Comparison of ENCODE assay signal across 16 cellular contexts in genomic region chr12:121649819-121650353, GRCh38. TPM values are rescaled to one million over a fixed set of nuclear protein-coding genes. Genes with fewer than 3 reads are reported as not detected.
DNase-seq lines count a peak whose midpoint lies in the region; ATAC-seq and TF ChIP-seq lines count a peak whose summit lies in the region.
"Had no signal": no experiment of that assay in that cellular context is flagged by ENCODE, and none has a peak within 500 bp of the region (broad histone marks: within the 10 kb centered on the region; RNA-seq: fewer than 3 reads in every experiment).

No MANE protein-coding gene starts in this region.

- no peak overlapping the region for H3K9ac ChIP-seq in BLaER1
- H3K9ac ChIP-seq in endodermal cell (ENCODE audit: extremely low read depth, low read length, poor library complexity, severe bottlenecking), result no peak overlapping the region

- no peaks in the 10 kb centered on the region for H4K20me1 ChIP-seq in BLaER1

- peak; percentile 88 for DNase-seq in endodermal cell
- no peak for DNase-seq in NCI-H446 treated with DMSO at 0.1 percent for 48 hours (lab: John Stamatoyannopoulos, UW)
- DNase-seq in endothelial cell (ENCODE audit: low spot score), result no peak
- DNase-seq in left cardiac atrium, result no peak
- DNase-seq in cardiac septum (ENCODE audit: low spot score), result no peak
- DNase-seq: activated CD4-positive, alpha-beta T cell treated with anti-CD3 and anti-CD28 coated beads, Interleukin-2, amount 50 U/mL, for 4 hours; adrenal gland; NCI-H1436 treated with DMSO at 0.1 percent for 48 hours; NCI-H526; stimulated activated CD4-positive, alpha-beta T cell treated with anti-CD3 and anti-CD28 coated beads, Interleukin-1b, Interleukin-23, amount 100 ng/mL, for 48 hours had no signal

- no peaks in the 10 kb centered on the region for H3K27me3 Mint-ChIP-seq in IgD-negative memory B cell
- no peaks in the 10 kb centered on the region for H3K27me3 Mint-ChIP-seq in T-helper 1 cell treated with Interleukin-12 subunit alpha and Interleukin-12 subunit beta and Interleukin-4 antibody, amounts not matched to agents 30 μg/mL and 1 μg/mL, for 36 hours (ENCODE audit: low read depth)
- H3K27me3 Mint-ChIP-seq in endodermal cell (ENCODE audit: insufficient read depth), result no peaks in the 10 kb centered on the region
- H3K27me3 Mint-ChIP-seq in endothelial cell (ENCODE audit: unreplicated experiment), result peaks cover 5% of the 10 kb centered on the region

- H3K27ac ChIP-seq in BLaER1 (no peak overlapping the region), endodermal cell (ENCODE audit: low read depth, low read length) (no peak overlapping the region)
- H3K27ac ChIP-seq: adrenal gland, coronary artery had no signal

- no peaks in the 10 kb centered on the region for H3K27me3 ChIP-seq in BLaER1
- no peaks in the 10 kb centered on the region for H3K27me3 ChIP-seq in endodermal cell (ENCODE audit: control insufficient read depth, insufficient read depth, low read length, poor library complexity, severe bottlenecking)
- H3K27me3 ChIP-seq: adrenal gland had no signal

- H3K4me1 Mint-ChIP-seq in IgD-negative memory B cell (peaks cover 0 to 4% (median 3%) of the 10 kb centered on the region in 3 donors), endodermal cell (peaks cover 7% of the 10 kb centered on the region), endothelial cell (ENCODE audit: unreplicated experiment) (no peaks in the 10 kb centered on the region)
- H3K4me1 Mint-ChIP-seq in T-helper 1 cell treated with Interleukin-12 subunit alpha and Interleukin-12 subunit beta and Interleukin-4 antibody, amounts not matched to agents 30 μg/mL and 1 μg/mL, for 36 hours (ENCODE audit: low read depth), result peaks cover 26% of the 10 kb centered on the region

- no peaks in the 10 kb centered on the region for H3K9me3 Mint-ChIP-seq in IgD-negative memory B cell
- no peaks in the 10 kb centered on the region for H3K9me3 Mint-ChIP-seq in T-helper 1 cell treated with Interleukin-12 subunit alpha and Interleukin-12 subunit beta and Interleukin-4 antibody, amounts not matched to agents 30 μg/mL and 1 μg/mL, for 36 hours
- peaks cover 10% of the 10 kb centered on the region for H3K9me3 Mint-ChIP-seq in endodermal cell
- no peaks in the 10 kb centered on the region for H3K9me3 Mint-ChIP-seq in endothelial cell (ENCODE audit: unreplicated experiment)

- no peak for TF ChIP-seq CTCF in endodermal cell (conservative IDR thresholded peaks at IDR 0.05)
- TF ChIP-seq CTCF in endothelial cell (IDR thresholded peaks at IDR 0.05; ENCODE audit: unreplicated experiment), result no peak

- H3K4me2 ChIP-seq in BLaER1, result peak overlapping the region; percentile 5; the same call in 1 of the 2 replicates

- H3K9me3 ChIP-seq in BLaER1 (no peaks in the 10 kb centered on the region), endodermal cell (ENCODE audit: control insufficient read depth, low read length) (no peaks in the 10 kb centered on the region)
- H3K9me3 ChIP-seq: adrenal gland, HAP-1 had no signal

- intact Hi-C loops in left cardiac atrium (cut with DNase I) (no loop called here), cardiac septum (cut with DNase I) (no loop called here)

- H3K4me3 Mint-ChIP-seq in IgD-negative memory B cell, result peak overlapping the region in 1 of 4 donors; percentile 6
- peak overlapping the region; percentile 34 for H3K4me3 Mint-ChIP-seq in T-helper 1 cell treated with Interleukin-12 subunit alpha and Interleukin-12 subunit beta and Interleukin-4 antibody, amounts not matched to agents 30 μg/mL and 1 μg/mL, for 36 hours
- H3K4me3 Mint-ChIP-seq in endodermal cell, result no peak overlapping the region
- H3K4me3 Mint-ChIP-seq in endothelial cell (ENCODE audit: unreplicated experiment), result no peak overlapping the region

- 87 to 95% methylated on average over 6 to 8 of the region's 8 CpGs for WGBS in endodermal cell (ENCODE audit: insufficient coverage in 1 of 2, insufficient read length in 1 of 2), 2 experiments

- H3K27ac Mint-ChIP-seq in IgD-negative memory B cell, result peak overlapping the region in 2 of 3 donors; percentile 35 to 46
- peak overlapping the region; percentile 72 for H3K27ac Mint-ChIP-seq in T-helper 1 cell treated with Interleukin-12 subunit alpha and Interleukin-12 subunit beta and Interleukin-4 antibody, amounts not matched to agents 30 μg/mL and 1 μg/mL, for 36 hours
- H3K27ac Mint-ChIP-seq in endodermal cell, result peak overlapping the region; percentile 81
- no peak overlapping the region for H3K27ac Mint-ChIP-seq in endothelial cell (ENCODE audit: unreplicated experiment)

- H3K4me1 ChIP-seq in BLaER1 (peaks cover 12% of the 10 kb centered on the region), endodermal cell (ENCODE audit: control insufficient read depth, insufficient read depth, low read length) (no peaks in the 10 kb centered on the region)
- H3K4me1 ChIP-seq: adrenal gland, HAP-1 had no signal

- H3K36me3 Mint-ChIP-seq in IgD-negative memory B cell, result peaks cover 4% of the 10 kb centered on the region
- peaks cover 28% of the 10 kb centered on the region for H3K36me3 Mint-ChIP-seq in T-helper 1 cell treated with Interleukin-12 subunit alpha and Interleukin-12 subunit beta and Interleukin-4 antibody, amounts not matched to agents 30 μg/mL and 1 μg/mL, for 36 hours (ENCODE audit: low read depth)
- peaks cover 25% of the 10 kb centered on the region for H3K36me3 Mint-ChIP-seq in endodermal cell (ENCODE audit: low read depth)
- H3K36me3 Mint-ChIP-seq in endothelial cell (ENCODE audit: low read depth, unreplicated experiment), result peaks cover 8% of the 10 kb centered on the region

- no peak for ATAC-seq in left cardiac atrium

- H3K4me3 ChIP-seq in BLaER1, result no peak overlapping the region
- no peak overlapping the region for H3K4me3 ChIP-seq in endodermal cell (ENCODE audit: low read length)
- H3K4me3 ChIP-seq: adrenal gland, coronary artery, HAP-1 had no signal

- H3K36me3 ChIP-seq in BLaER1, result peaks cover 66% of the 10 kb centered on the region
- peaks cover 4% of the 10 kb centered on the region for H3K36me3 ChIP-seq in endodermal cell (ENCODE audit: control insufficient read depth, insufficient read depth, low read length)
- H3K36me3 ChIP-seq: adrenal gland, HAP-1 had no signal

RNA-seq across cellular contexts. Expression of gene MORN3, which starts 19.6 kb away (rescaled TPM):
- polyA plus RNA-seq in IgD-negative memory B cell, result 0.24 TPM
- total RNA-seq in endodermal cell (1 to 10 TPM; 1.4 to 1.6 TPM), endothelial cell (ENCODE audit: unreplicated experiment) (1.2 TPM), left cardiac atrium (under 1 TPM; 0.09 to 0.21 TPM), cardiac septum (0.08 TPM)
- polyA plus RNA-seq in endodermal cell (2013, experiment 1 of 2), result 0.96 TPM
- 0.79 TPM for polyA plus RNA-seq in endodermal cell (2013, experiment 2 of 2)
- total RNA-seq: SK-MEL-5 had no signal

RNA-seq across cellular contexts. Expression of gene ORAI1, which starts 23.6 kb away (rescaled TPM):
- 109 TPM for polyA plus RNA-seq in IgD-negative memory B cell
- total RNA-seq in endodermal cell (10 to 100 TPM; 35.3 to 39.2 TPM), endothelial cell (ENCODE audit: unreplicated experiment) (35.3 TPM), left cardiac atrium (10 to 100 TPM; 11.7 to 12.9 TPM), cardiac septum (8.0 TPM)
- 11.8 TPM for polyA plus RNA-seq in endodermal cell (2013, experiment 1 of 2)
- 11.2 TPM for polyA plus RNA-seq in endodermal cell (2013, experiment 2 of 2)
